21 cellular contexts compared by ENCODE assay signal in genomic region chr2:62857139-62857931, GRCh38.
DNase-seq lines count a peak whose midpoint lies in the region; ATAC-seq, FAIRE-seq and TF ChIP-seq lines count a peak whose summit lies in the region.
"Had no signal": no experiment of that assay in that cellular context is flagged by ENCODE, and none has a peak within 500 bp of the region (broad histone marks: within the 10 kb centered on the region; RNA-seq: fewer than 3 reads in every experiment).

No MANE protein-coding gene starts in this region.

- no peaks in the 10 kb centered on the region for H3K27me3 Mint-ChIP-seq in activated T-helper 1 cell treated with anti-CD3 and anti-CD28 coated beads, Interleukin-12 subunit alpha, Interleukin-12 subunit beta, Interleukin-2, Interleukin-4 antibody, amounts not matched to agents 30 ng/mL and 10 ng/mL and 1 ng/mL, durations not matched to agents 14 hours and 24 hours and 36 hours (ENCODE audit: insufficient read depth)
- H3K27me3 Mint-ChIP-seq: IgD-negative memory B cell had no signal

- TF ChIP-seq POLR2A in A549 (IDR thresholded peaks at IDR 0.05; ENCODE audit: low read length): no peak

- TF ChIP-seq CTCF in A549 (IDR thresholded peaks at IDR 0.05) (no peak), LNCaP clone FGC (IDR thresholded peaks at IDR 0.05; ENCODE audit: control insufficient read depth, extremely low read depth, insufficient read depth) (no peak)

- no peak overlapping the region for H3K27ac Mint-ChIP-seq in activated T-helper 1 cell treated with anti-CD3 and anti-CD28 coated beads, Interleukin-12 subunit alpha, Interleukin-12 subunit beta, Interleukin-2, Interleukin-4 antibody, amounts not matched to agents 30 ng/mL and 10 ng/mL and 1 ng/mL, durations not matched to agents 14 hours and 24 hours and 36 hours
- H3K27ac Mint-ChIP-seq: HFFc6, IgD-negative memory B cell had no signal

- POLR2A ChIA-PET in A549 (lab: Yijun Ruan, JAX): no interaction called here

- 64% methylated on average over 6 of the region's 6 CpGs for WGBS in A549 (ENCODE audit: missing lambda C conversion rate)

- no peak overlapping the region for H3K27ac ChIP-seq in A549
- H3K27ac ChIP-seq: HL-60, SJSA1 had no signal

- intact Hi-C loops in activated T-helper 1 cell treated with anti-CD3 and anti-CD28 coated beads, Interleukin-12 subunit alpha, Interleukin-12 subunit beta, Interleukin-2, Interleukin-4 antibody, amounts not matched to agents 30 ng/mL and 10 ng/mL and 1 ng/mL, durations not matched to agents 14 hours and 24 hours and 36 hours (cut with micrococcal nuclease): no loop called here

- no peak overlapping the region for H3K4me3 ChIP-seq in A549
- H3K4me3 ChIP-seq in LNCaP clone FGC (ENCODE audit: low read depth, low read length): peak overlapping the region; percentile 21; the same call in 1 of the 2 replicates
- H3K4me3 ChIP-seq: SJSA1 had no signal

- ATAC-seq in A549: peak in 1 of 2 experiments; percentile 24; a peak in 1 of 6 replicates

- CTCF ChIA-PET in A549 (lab: Yijun Ruan, JAX): interaction anchor here (1.2 to 3.8 kb wide), 3 partner anchors 12 to 170 kb away, joined by 3 to 10 read pairs (median 3); no protein-coding TSS in a partner anchor

- 0 out of 3 replicates have a peak overlapping the region, but pooled peaks have one; percentile 5 for H3K4me2 ChIP-seq in A549

- no peak for TF ChIP-seq EP300 in A549 (IDR thresholded peaks at IDR 0.05)

- H3K4me1 ChIP-seq in A549: peaks cover 14% of the 10 kb centered on the region

- peaks cover 2% of the 10 kb centered on the region for H3K36me3 Mint-ChIP-seq in activated T-helper 1 cell treated with anti-CD3 and anti-CD28 coated beads, Interleukin-12 subunit alpha, Interleukin-12 subunit beta, Interleukin-2, Interleukin-4 antibody, amounts not matched to agents 30 ng/mL and 10 ng/mL and 1 ng/mL, durations not matched to agents 14 hours and 24 hours and 36 hours (ENCODE audit: low read depth)

- H3K4me3 Mint-ChIP-seq in activated T-helper 1 cell treated with anti-CD3 and anti-CD28 coated beads, Interleukin-12 subunit alpha, Interleukin-12 subunit beta, Interleukin-2, Interleukin-4 antibody, amounts not matched to agents 30 ng/mL and 10 ng/mL and 1 ng/mL, durations not matched to agents 14 hours and 24 hours and 36 hours: no peak overlapping the region
- H3K4me3 Mint-ChIP-seq: CD14-positive monocyte, HFFc6, IgD-negative memory B cell had no signal

- no peak for TF ChIP-seq RAD21 in A549 (conservative IDR thresholded peaks at IDR 0.05 in 1 of 2, IDR thresholded peaks at IDR 0.05 in 1 of 2)

- DNase-seq in DMS153 (lab: John Stamatoyannopoulos, UW) (peak; percentile 16), DMS153 treated with DMSO at 0.1 percent for 48 hours (lab: John Stamatoyannopoulos, UW; ENCODE audit: unreplicated experiment) (no peak), A549 (ENCODE audit: low read depth in 1 of 2, low spot score in 1 of 2) (peak in 1 of 2 experiments; percentile 23), LNCaP clone FGC (ENCODE audit: low read depth) (peak; percentile 81), NCI-H510A treated with DMSO at 0.1 percent for 48 hours (lab: John Stamatoyannopoulos, UW) (no peak), cerebellar cortex (ENCODE audit: low spot score) (no peak)
- DNase-seq in activated T-helper 1 cell treated with anti-CD3 and anti-CD28 coated beads, Interleukin-12 subunit alpha, Interleukin-12 subunit beta, Interleukin-2, Interleukin-4 antibody, amounts not matched to agents 30 ng/mL and 10 ng/mL and 1 ng/mL, durations not matched to agents 14 hours and 24 hours and 36 hours (ENCODE audit: low spot score): no peak
- DNase-seq: 8988T, DND-41, H7, HFFc6, Karpas-422, NCI-H1694 treated with DMSO at 0.1 percent for 48 hours, NCI-H748 treated with DMSO at 0.1 percent for 48 hours had no signal

- peaks cover 4% of the 10 kb centered on the region for H3K4me1 Mint-ChIP-seq in activated T-helper 1 cell treated with anti-CD3 and anti-CD28 coated beads, Interleukin-12 subunit alpha, Interleukin-12 subunit beta, Interleukin-2, Interleukin-4 antibody, amounts not matched to agents 30 ng/mL and 10 ng/mL and 1 ng/mL, durations not matched to agents 14 hours and 24 hours and 36 hours (ENCODE audit: low read depth)
- H3K4me1 Mint-ChIP-seq: CD14-positive monocyte, IgD-negative memory B cell had no signal

- H3K9me3 Mint-ChIP-seq in activated T-helper 1 cell treated with anti-CD3 and anti-CD28 coated beads, Interleukin-12 subunit alpha, Interleukin-12 subunit beta, Interleukin-2, Interleukin-4 antibody, amounts not matched to agents 30 ng/mL and 10 ng/mL and 1 ng/mL, durations not matched to agents 14 hours and 24 hours and 36 hours: peaks cover 5% of the 10 kb centered on the region
- H3K9me3 Mint-ChIP-seq: IgD-negative memory B cell had no signal

- H3K9me3 ChIP-seq in A549: no peaks in the 10 kb centered on the region
- H3K9me3 ChIP-seq: SJSA1 had no signal

- peak; percentile 81 for FAIRE-seq in A549 (lab: Jason Lieb, UNC)
- FAIRE-seq in colon (lab: Jason Lieb, UNC): peak; percentile 64
- FAIRE-seq: D721Med, GM12891 had no signal

TF ChIP-seq in A549, 52 proteins besides CTCF, POLR2A, EP300 and RAD21:
- TF ChIP-seq ZC3H11A (IDR thresholded peaks at IDR 0.05): no peak
- TF ChIP-seq SREBF2 (IDR thresholded peaks at IDR 0.05): no peak
- TF ChIP-seq MAFK (IDR thresholded peaks at IDR 0.05; ENCODE audit: partially characterized antibody): peak; percentile 49
- no peak for TF ChIP-seq ZNF302 (CRISPR knock-in tag; IDR thresholded peaks at IDR 0.05)
- no peak for TF ChIP-seq SMC3 (IDR thresholded peaks at IDR 0.05)
- no peak for TF ChIP-seq ESRRA (IDR thresholded peaks at IDR 0.05; ENCODE audit: borderline replicate concordance, low read length)
- no peak for TF ChIP-seq ZFP36 (IDR thresholded peaks at IDR 0.05; ENCODE audit: borderline replicate concordance, partially characterized antibody)
- no peak for TF ChIP-seq FOSL2 (IDR thresholded peaks at IDR 0.05)
- TF ChIP-seq FOSL2 (CRISPR knock-in tag; IDR thresholded peaks at IDR 0.05): 0 out of 2 replicates have a peak, but pooled peaks have one; percentile 16
- TF ChIP-seq RCOR1 (IDR thresholded peaks at IDR 0.05; ENCODE audit: low read depth, low read length): no peak
- TF ChIP-seq BCL3 (IDR thresholded peaks at IDR 0.05): no peak
- no peak for TF ChIP-seq HOXB5 (CRISPR knock-in tag; IDR thresholded peaks at IDR 0.05)
- TF ChIP-seq MYC (IDR thresholded peaks at IDR 0.05; ENCODE audit: borderline replicate concordance, low read length): no peak
TF ChIP-seq in A549: peak in this region for 2.

Comparison
In these comparisons a context has a peak if more than half of its experiments do, and no peak if none do; other contexts are left out.
1. DNase-seq: peak in DMS153 (single experiment) and LNCaP clone FGC (single experiment); none in DMS153 treated with DMSO at 0.1 percent for 48 hours (single experiment), activated T-helper 1 cell treated with anti-CD3 and anti-CD28 coated beads, Interleukin-12 subunit alpha, Interleukin-12 subunit beta, Interleukin-2, Interleukin-4 antibody, amounts not matched to agents 30 ng/mL and 10 ng/mL and 1 ng/mL, durations not matched to agents 14 hours and 24 hours and 36 hours (single experiment), NCI-H510A treated with DMSO at 0.1 percent for 48 hours (single experiment) and cerebellar cortex (single experiment).